Comparison of ENCODE assay signal across 10 cellular contexts in the genomic region with DNA sequence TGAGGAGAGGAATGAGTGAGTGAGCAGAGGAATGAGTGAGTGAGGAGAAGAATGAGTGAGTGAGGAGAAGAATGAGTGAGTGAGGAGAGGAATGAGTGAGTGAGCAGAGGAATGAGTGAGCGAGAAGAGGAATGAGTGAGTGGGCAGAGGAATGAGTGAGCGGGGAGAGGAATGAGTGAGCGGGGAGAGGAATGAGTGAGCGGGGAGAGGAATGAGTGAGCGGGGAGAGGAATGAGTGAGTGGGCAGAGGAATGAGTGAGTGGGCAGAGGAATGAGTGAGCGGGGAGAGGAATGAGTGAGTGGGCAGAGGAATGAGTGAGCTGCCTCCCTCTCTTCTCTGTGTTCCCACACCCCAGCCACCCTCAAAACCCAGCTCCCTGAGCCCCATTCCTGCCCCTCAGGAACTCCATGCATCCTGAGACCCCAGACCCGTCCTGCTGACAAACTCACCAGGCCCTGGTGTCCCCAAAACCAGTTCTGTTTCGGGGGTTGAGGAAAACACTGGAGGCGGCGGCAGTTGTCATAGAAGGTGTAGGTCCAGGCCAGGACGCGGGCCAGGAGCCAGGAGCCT. TPM values are rescaled to one million over a fixed set of nuclear protein-coding genes. Genes with fewer than 3 reads are reported as not detected.
"Had no signal": no experiment of that assay in that cellular context is flagged by ENCODE, and none has a peak within 500 bp of the region (broad histone marks: within the 10 kb centered on the region; RNA-seq: fewer than 3 reads in every experiment).

No MANE protein-coding gene starts in this region.

RNA-seq across cellular contexts. Expression of a gene that starts 0.5 kb away (rescaled TPM):
- total RNA-seq: activated CD8-positive, alpha-beta T cell treated with anti-CD3 and anti-CD28 coated beads, Interleukin-2, amount 10 ng/mL, durations not matched to agents 7 days and 5 days; activated naive CD4-positive, alpha-beta T cell treated with anti-CD3 and anti-CD28 coated beads, Interleukin-2, amount 50 U/mL, for 72 hours; activated T-helper 2 cell treated with anti-CD3 and anti-CD28 coated beads, Interferon-gamma antibody, Interleukin-2, Interleukin-4, amounts not matched to agents 10 μg/mL and 5 μg/mL and 100 μg/mL, durations not matched to agents 14 hours and 24 hours and 36 hours; naive thymus-derived CD4-positive, alpha-beta T cell had no signal
- polyA plus RNA-seq: naive thymus-derived CD4-positive, alpha-beta T cell had no signal

RNA-seq across cellular contexts. Expression of a gene that starts 15.0 kb away (rescaled TPM):
- total RNA-seq: activated CD8-positive, alpha-beta T cell treated with anti-CD3 and anti-CD28 coated beads, Interleukin-2, amount 10 ng/mL, durations not matched to agents 7 days and 5 days; activated naive CD4-positive, alpha-beta T cell treated with anti-CD3 and anti-CD28 coated beads, Interleukin-2, amount 50 U/mL, for 72 hours; activated T-helper 2 cell treated with anti-CD3 and anti-CD28 coated beads, Interferon-gamma antibody, Interleukin-2, Interleukin-4, amounts not matched to agents 10 μg/mL and 5 μg/mL and 100 μg/mL, durations not matched to agents 14 hours and 24 hours and 36 hours; gastroesophageal sphincter; heart right ventricle; left colon; lung; naive thymus-derived CD4-positive, alpha-beta T cell; Right ventricle myocardium superior; urinary bladder had no signal
- polyA plus RNA-seq: heart right ventricle; lung; naive thymus-derived CD4-positive, alpha-beta T cell; urinary bladder had no signal

RNA-seq across cellular contexts. Expression of a gene that starts 36.0 kb away (rescaled TPM):
- total RNA-seq: activated CD8-positive, alpha-beta T cell treated with anti-CD3 and anti-CD28 coated beads, Interleukin-2, amount 10 ng/mL, durations not matched to agents 7 days and 5 days; activated T-helper 2 cell treated with anti-CD3 and anti-CD28 coated beads, Interferon-gamma antibody, Interleukin-2, Interleukin-4, amounts not matched to agents 10 μg/mL and 5 μg/mL and 100 μg/mL, durations not matched to agents 14 hours and 24 hours and 36 hours; gastroesophageal sphincter; heart right ventricle; Right ventricle myocardium superior; urinary bladder had no signal
- polyA plus RNA-seq: heart right ventricle; lung; naive thymus-derived CD4-positive, alpha-beta T cell had no signal
